Comparison of ENCODE assay signal across 16 cellular contexts in the genomic region with DNA sequence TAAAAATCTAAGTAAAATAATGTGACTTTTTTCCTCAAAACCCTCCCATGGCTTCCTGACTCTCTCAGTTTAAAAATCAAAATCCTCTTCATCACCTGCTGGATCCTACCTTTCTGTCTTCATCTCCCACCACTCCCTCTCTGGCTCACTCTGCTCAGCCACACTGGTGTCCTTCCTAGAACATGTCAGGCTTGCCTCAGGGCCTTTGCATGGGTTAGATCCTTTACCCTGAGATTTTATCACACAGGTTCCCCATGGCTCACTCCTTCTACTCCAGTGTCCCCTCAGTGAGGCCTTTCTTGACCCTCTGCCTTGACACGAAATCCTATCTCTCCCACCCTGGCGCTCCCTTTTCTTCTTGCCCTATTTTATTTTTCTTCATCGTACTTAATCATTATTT.
DNase-seq lines count a peak whose midpoint lies in the region; ATAC-seq and TF ChIP-seq lines count a peak whose summit lies in the region.
"Had no signal": no experiment of that assay in that cellular context is flagged by ENCODE, and none has a peak within 500 bp of the region (broad histone marks: within the 10 kb centered on the region; RNA-seq: fewer than 3 reads in every experiment).

No MANE protein-coding gene starts in this region.

- TF ChIP-seq CTCF in AG04450 (IDR thresholded peaks at IDR 0.05; ENCODE audit: low read depth, low read length) (no peak), PC-3 (conservative IDR thresholded peaks at IDR 0.05; ENCODE audit: low read depth, low read length) (no peak), GM13977 (IDR thresholded peaks at IDR 0.05; ENCODE audit: extremely low read depth, insufficient read depth, missing control alignments) (no peak)

- H2AFZ ChIP-seq in PC-3 (ENCODE audit: low read length) (no peak overlapping the region), trophoblast cell (ENCODE audit: insufficient read depth, low read length, poor library complexity) (no peak overlapping the region)

- H2BK120ac ChIP-seq in trophoblast cell (ENCODE audit: insufficient read depth, low read length, poor library complexity), result no peak overlapping the region

- H3K4ac ChIP-seq in trophoblast cell (ENCODE audit: low read depth, low read length), result no peak overlapping the region

- BruUV-seq in PC-3 (replicated peaks; lab: Mats Ljungman, UMichigan), result no TSS peak

- intact Hi-C loops in PC-3 (cut with micrococcal nuclease), result no loop called here

- H3K36me3 ChIP-seq in PC-3 (ENCODE audit: low read depth, low read length), result no peaks in the 10 kb centered on the region
- H3K36me3 ChIP-seq in trophoblast cell (ENCODE audit: control insufficient read depth in 1 of 2, insufficient read depth in 2 of 2, low read length in 2 of 2), result no peaks in the 10 kb centered on the region

- in situ Hi-C loops in GM13977 (cut with MboI; ENCODE audit: low pct_unique_long_range_greater_than_20kb, low sequenced_read_pairs, unreplicated experiment), result no loop called here

- H3K79me2 ChIP-seq in PC-3 (ENCODE audit: low read length), result no peaks in the 10 kb centered on the region; the same call in 1 of the 2 replicates
- no peaks in the 10 kb centered on the region for H3K79me2 ChIP-seq in trophoblast cell (ENCODE audit: control insufficient read depth, insufficient read depth, low read length, poor library complexity)

- CTCF ChIA-PET in AG04450 (lab: Charles Lee) (interaction anchor here (0.7 to 1.5 kb wide), 2 partner anchors 83 to 314 kb away, joined by 3 to 4 read pairs; no protein-coding TSS in a partner anchor), PC-3 (lab: Charles Lee) (no interaction called here)

- H2BK5ac ChIP-seq in trophoblast cell (ENCODE audit: low read depth, low read length, poor library complexity), result no peak overlapping the region

- no peaks in the 10 kb centered on the region for H3K79me1 ChIP-seq in trophoblast cell (ENCODE audit: low read length)

- H3K9me3 ChIP-seq in AG04450 (ENCODE audit: control insufficient read depth, insufficient read depth, low read length) (no peaks in the 10 kb centered on the region), PC-3 (ENCODE audit: low read length) (no peaks in the 10 kb centered on the region), trophoblast cell (ENCODE audit: insufficient read depth, low read depth, low read length) (no peaks in the 10 kb centered on the region)
- H3K9me3 ChIP-seq: A549 had no signal

- 100% methylated on average over 1 of the region's 3 CpGs for WGBS in trophoblast cell (ENCODE audit: extremely low coverage, insufficient coverage, insufficient read length)

- no peak overlapping the region for H3K4me3 ChIP-seq in AG04450 (ENCODE audit: low read depth, low read length)
- no peak overlapping the region for H3K4me3 ChIP-seq in PC-3 (ENCODE audit: low read length)
- no peak overlapping the region for H3K4me3 ChIP-seq in trophoblast cell (ENCODE audit: low read depth, low read length)
- H3K4me3 ChIP-seq: A549 had no signal

- H3K27me3 ChIP-seq in AG04450 (ENCODE audit: control insufficient read depth, insufficient read depth, low read length) (no peaks in the 10 kb centered on the region), PC-3 (ENCODE audit: low read length) (no peaks in the 10 kb centered on the region), trophoblast cell (ENCODE audit: insufficient read depth, low read length) (no peaks in the 10 kb centered on the region)

- no peak overlapping the region for H4K12ac ChIP-seq in trophoblast cell (ENCODE audit: low read depth, low read length)

- H3K18ac ChIP-seq in trophoblast cell (ENCODE audit: low read length), result no peak overlapping the region

- H3K27ac ChIP-seq in AG04450 (ENCODE audit: low read depth, low read length), result peak overlapping the region; percentile 99
- peak overlapping the region; percentile 89; the same call in 1 of the 2 replicates for H3K27ac ChIP-seq in PC-3 (ENCODE audit: low read length)
- H3K27ac ChIP-seq in epithelial cell of prostate, result peak overlapping the region; percentile 95
- no peak overlapping the region for H3K27ac ChIP-seq in trophoblast cell (ENCODE audit: low read depth, low read length)

- H3K4me1 ChIP-seq in PC-3 (ENCODE audit: insufficient read depth, low read length), result peaks cover 34% of the 10 kb centered on the region
- H3K4me1 ChIP-seq in trophoblast cell (ENCODE audit: control insufficient read depth in 1 of 2, insufficient read depth in 2 of 2, low read length in 2 of 2), result peaks cover 9 to 11% of the 10 kb centered on the region in 2 experiments

- H3K14ac ChIP-seq in trophoblast cell (ENCODE audit: low read length), result no peak overlapping the region

- peak overlapping the region; percentile 37 for H4K91ac ChIP-seq in trophoblast cell (ENCODE audit: low read depth, low read length)

- POLR2A ChIA-PET in AG04450 (lab: Yijun Ruan, JAX), result interaction anchor here (0.7 kb wide), 1 partner anchor 24 kb away, joined by 3 read pairs; no protein-coding TSS in a partner anchor
- POLR2A ChIA-PET in PC-3 (lab: Charles Lee; ENCODE audit: unreplicated experiment), result no interaction called here

- DNase-seq in AG04450 (ENCODE audit: low read depth, low spot score) (no peak), PC-3 (no peak), epithelial cell of prostate (ENCODE audit: low read depth, low spot score) (no peak), trophoblast cell (no peak), GM13977 (ENCODE audit: low spot score) (no peak), activated gamma-delta T cell (lab: John Stamatoyannopoulos, UW) (no peak)
- DNase-seq in activated CD8-positive, alpha-beta memory T cell treated with anti-CD3 and anti-CD28 coated beads for 24 hours, result no peak
- DNase-seq: C1 segment of cervical spinal cord, DMS79, NCI-H1417 treated with DMSO at 0.1 percent for 48 hours, NCI-H187 treated with DMSO at 0.1 percent for 48 hours, NCI-H2227 treated with DMSO at 0.1 percent for 48 hours, NCI-H510A treated with DMSO at 0.1 percent for 48 hours, NCI-H774, RPMI8226 had no signal

- H3K4me2 ChIP-seq in PC-3 (ENCODE audit: low read length), result no peak overlapping the region
- H3K4me2 ChIP-seq in trophoblast cell (ENCODE audit: low read length), result no peak overlapping the region

- H3K9ac ChIP-seq in PC-3 (ENCODE audit: low read length) (no peak overlapping the region), trophoblast cell (ENCODE audit: low read length) (no peak overlapping the region)

- no peak overlapping the region for H4K8ac ChIP-seq in trophoblast cell (ENCODE audit: low read depth, low read length)

- H3F3A ChIP-seq in PC-3 (ENCODE audit: low read length, unreplicated experiment), result no peaks in the 10 kb centered on the region

- no peaks in the 10 kb centered on the region for H3K9me2 ChIP-seq in PC-3 (replicated peaks; ENCODE audit: low read length)

- H2AK5ac ChIP-seq in trophoblast cell (ENCODE audit: low read length), result no peak overlapping the region

- no peaks in the 10 kb centered on the region for H4K20me1 ChIP-seq in PC-3 (ENCODE audit: low read length)

- peak overlapping the region; percentile 24 for H2BK12ac ChIP-seq in trophoblast cell (ENCODE audit: low read length)

- no peak overlapping the region for H3K23ac ChIP-seq in trophoblast cell (ENCODE audit: low read length)

- ATAC-seq in PC-3, result no peak
